Comparison of ENCODE assay signal across 25 cellular contexts in the genomic region with DNA sequence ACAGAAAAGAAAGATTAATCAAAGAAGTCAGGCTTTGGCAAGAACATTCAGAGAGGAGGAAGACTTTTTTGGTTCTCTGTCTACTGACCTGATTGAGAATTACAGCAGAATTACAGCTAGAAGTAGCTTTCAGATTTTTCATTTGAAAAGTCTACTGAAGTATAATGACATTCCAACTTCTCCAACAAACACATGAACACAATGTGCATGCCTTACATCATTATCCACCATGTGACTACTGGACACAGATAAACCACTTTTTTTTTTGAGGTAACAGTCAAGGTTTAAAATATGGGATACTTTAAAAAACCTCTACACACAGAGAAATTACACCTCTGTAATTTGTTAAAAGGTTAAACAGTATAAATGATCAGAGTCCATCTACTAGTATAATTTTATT. TPM values are rescaled to one million over a fixed set of nuclear protein-coding genes. Genes with fewer than 3 reads are reported as not detected.
DNase-seq lines count a peak whose midpoint lies in the region; ATAC-seq and TF ChIP-seq lines count a peak whose summit lies in the region.
"Had no signal": no experiment of that assay in that cellular context is flagged by ENCODE, and none has a peak within 500 bp of the region (broad histone marks: within the 10 kb centered on the region; RNA-seq: fewer than 3 reads in every experiment).

No MANE protein-coding gene starts in this region.

- H3K4me3 Mint-ChIP-seq in nephron = no peak overlapping the region
- H3K4me3 Mint-ChIP-seq: activated CD4-positive, alpha-beta T cell treated with anti-CD3 and anti-CD28 coated beads for 36 hours; activated naive CD8-positive, alpha-beta T cell treated with anti-CD3 and anti-CD28 coated beads, Interleukin-2, amount 10 ng/mL, durations not matched to agents 7 days and 5 days; stimulated activated effector memory CD8-positive, alpha-beta T cell treated with anti-CD3 and anti-CD28 coated beads, Interleukin-12 subunit alpha, Interleukin-12 subunit beta, amount 100 ng/mL, for 72 hours had no signal

- no peak for TF ChIP-seq POLR2A in vagina (IDR thresholded peaks at IDR 0.05)

- peaks cover 48 to 97% (median 79%) of the 10 kb centered on the region in 11 experiments; a peak in 20 of 22 replicates for H4K20me1 ChIP-seq in BLaER1 treated with 17β-estradiol and CSF1 and Interleukin-3, amounts not matched to agents 10 nM and 100 nM
- H4K20me1 ChIP-seq in Karpas-422 (ENCODE audit: insufficient read depth, low read depth, low read length) = no peaks in the 10 kb centered on the region

- H3K4me1 Mint-ChIP-seq in nephron = peaks cover 37% of the 10 kb centered on the region

- H3K27ac Mint-ChIP-seq in nephron = peak overlapping the region; percentile 4 to 79 (median 13)
- H3K27ac Mint-ChIP-seq: activated CD4-positive, alpha-beta T cell treated with anti-CD3 and anti-CD28 coated beads for 36 hours; activated naive CD8-positive, alpha-beta T cell treated with anti-CD3 and anti-CD28 coated beads, Interleukin-2, amount 10 ng/mL, durations not matched to agents 7 days and 5 days; activated T-helper 2 cell treated with anti-CD3 and anti-CD28 coated beads, Interferon-gamma antibody, Interleukin-2, Interleukin-4, amounts not matched to agents 10 μg/mL and 5 μg/mL and 100 μg/mL, durations not matched to agents 14 hours and 24 hours and 36 hours had no signal

- no peak overlapping the region for H2AFZ ChIP-seq in Karpas-422 (ENCODE audit: low read length)

- peaks cover 35 to 96% (median 43%) of the 10 kb centered on the region in 10 experiments for H3K4me1 ChIP-seq in BLaER1 treated with 17β-estradiol and CSF1 and Interleukin-3, amounts not matched to agents 10 nM and 100 nM
- peaks cover 14% of the 10 kb centered on the region for H3K4me1 ChIP-seq in Karpas-422 (ENCODE audit: low read length)
- H3K4me1 ChIP-seq in vagina = peaks cover 26% of the 10 kb centered on the region

- DNase-seq in Karpas-422 (no peak), astrocyte of the hippocampus (ENCODE audit: low read depth, low spot score) (peak; percentile 13), SHP77 treated with DMSO at 0.1 percent for 48 hours (lab: John Stamatoyannopoulos, UW) (no peak), vagina (ENCODE audit: extremely low spot score in 2 of 2) (no peak), NCI-H187 treated with DMSO at 0.1 percent for 48 hours (lab: John Stamatoyannopoulos, UW) (no peak)
- DNase-seq: activated CD4-positive, alpha-beta T cell treated with anti-CD3 and anti-CD28 coated beads for 36 hours; activated naive CD8-positive, alpha-beta T cell treated with anti-CD3 and anti-CD28 coated beads, Interleukin-2, amount 10 ng/mL, durations not matched to agents 7 days and 5 days; CD4-positive, alpha-beta memory T cell; cortex of kidney; DMS53; foreskin keratinocyte; hippocampal formation; NCI-H2107; NCI-H524 treated with DMSO at 0.1 percent for 48 hours; posterior cingulate gyrus; sigmoid colon had no signal

- intact Hi-C loops in vagina (cut with DNase I) = no loop called here

- peak overlapping the region in 2 of 11 experiments; percentile 0 to 5; a peak in 4 of 22 replicates for H3K9ac ChIP-seq in BLaER1 treated with 17β-estradiol and CSF1 and Interleukin-3, amounts not matched to agents 10 nM and 100 nM
- 0 out of 2 replicates have a peak overlapping the region, but pooled peaks have one; percentile 1 for H3K9ac ChIP-seq in Karpas-422 (ENCODE audit: low read length)

- no peaks in the 10 kb centered on the region for H3K27me3 ChIP-seq in BLaER1 treated with 17β-estradiol and CSF1 and Interleukin-3, amounts not matched to agents 10 nM and 100 nM
- H3K27me3 ChIP-seq in Karpas-422 (ENCODE audit: low read length) = no peaks in the 10 kb centered on the region
- no peaks in the 10 kb centered on the region for H3K27me3 ChIP-seq in vagina
- H3K27me3 ChIP-seq: foreskin keratinocyte, sigmoid colon had no signal

- H3K36me3 ChIP-seq in BLaER1 treated with 17β-estradiol and CSF1 and Interleukin-3, amounts not matched to agents 10 nM and 100 nM = peaks cover 25 to 63% (median 39%) of the 10 kb centered on the region in 11 experiments; a peak in 19 of 22 replicates
- peaks cover 49% of the 10 kb centered on the region for H3K36me3 ChIP-seq in Karpas-422 (ENCODE audit: insufficient read depth, low read length)
- no peaks in the 10 kb centered on the region for H3K36me3 ChIP-seq in vagina
- H3K36me3 ChIP-seq: sigmoid colon had no signal

- no peaks in the 10 kb centered on the region for H3K27me3 Mint-ChIP-seq in nephron (ENCODE audit: low read depth)
- H3K27me3 Mint-ChIP-seq: activated CD4-positive, alpha-beta T cell treated with anti-CD3 and anti-CD28 coated beads for 36 hours; activated naive CD8-positive, alpha-beta T cell treated with anti-CD3 and anti-CD28 coated beads, Interleukin-2, amount 10 ng/mL, durations not matched to agents 7 days and 5 days; CD4-positive, alpha-beta memory T cell had no signal

- H3K4me2 ChIP-seq in BLaER1 treated with 17β-estradiol and CSF1 and Interleukin-3, amounts not matched to agents 10 nM and 100 nM = peak overlapping the region; percentile 66 to 83 (median 79)
- no peak overlapping the region for H3K4me2 ChIP-seq in Karpas-422 (ENCODE audit: low read depth, low read length, poor library complexity, severe bottlenecking)

- H3K36me3 Mint-ChIP-seq in nephron (ENCODE audit: low read depth) = peaks cover 15% of the 10 kb centered on the region

- H3K9me2 ChIP-seq in Karpas-422 (replicated peaks; ENCODE audit: insufficient read depth, low read length) = no peaks in the 10 kb centered on the region

- no peak for ATAC-seq in GM18520 (IDR thresholded peaks at IDR 0.05; ENCODE audit: unreplicated experiment)
- ATAC-seq: foreskin keratinocyte, HCT116 had no signal

- TF ChIP-seq CTCF in nephron (IDR thresholded peaks at IDR 0.05; ENCODE audit: unreplicated experiment in 3 of 3) (no peak), vagina (IDR thresholded peaks at IDR 0.05) (no peak)

- no peak overlapping the region for H3K4me3 ChIP-seq in BLaER1 treated with 17β-estradiol and CSF1 and Interleukin-3, amounts not matched to agents 10 nM and 100 nM
- H3K4me3 ChIP-seq in Karpas-422 (ENCODE audit: low read length) = no peak overlapping the region
- no peak overlapping the region for H3K4me3 ChIP-seq in vagina
- H3K4me3 ChIP-seq: sigmoid colon had no signal

- peaks cover 100% of the 10 kb centered on the region for H3K79me2 ChIP-seq in Karpas-422 (ENCODE audit: low read length)

- H3K27ac ChIP-seq in BLaER1 treated with 17β-estradiol and CSF1 and Interleukin-3, amounts not matched to agents 10 nM and 100 nM = peak overlapping the region in 10 of 11 experiments; percentile 12 to 71 (median 66); a peak in 14 of 22 replicates
- peak overlapping the region; percentile 12; the same call in 1 of the 2 replicates for H3K27ac ChIP-seq in Karpas-422 (ENCODE audit: low read length)
- H3K27ac ChIP-seq in vagina = no peak overlapping the region
- H3K27ac ChIP-seq: foreskin keratinocyte, sigmoid colon had no signal

- peaks cover 0 to 14% (median 10%) of the 10 kb centered on the region in 11 experiments; a peak in 12 of 22 replicates for H3K9me3 ChIP-seq in BLaER1 treated with 17β-estradiol and CSF1 and Interleukin-3, amounts not matched to agents 10 nM and 100 nM (replicated peaks in 1 of 11)
- peaks cover 4% of the 10 kb centered on the region; the same call in 1 of the 2 replicates for H3K9me3 ChIP-seq in Karpas-422 (ENCODE audit: low read length)
- H3K9me3 ChIP-seq in vagina = no peaks in the 10 kb centered on the region
- H3K9me3 ChIP-seq: sigmoid colon had no signal

- H3K9me3 Mint-ChIP-seq in nephron = no peaks in the 10 kb centered on the region
- H3K9me3 Mint-ChIP-seq: activated naive CD8-positive, alpha-beta T cell treated with anti-CD3 and anti-CD28 coated beads, Interleukin-2, amount 10 ng/mL, durations not matched to agents 7 days and 5 days; activated T-helper 2 cell treated with anti-CD3 and anti-CD28 coated beads, Interferon-gamma antibody, Interleukin-2, Interleukin-4, amounts not matched to agents 10 μg/mL and 5 μg/mL and 100 μg/mL, durations not matched to agents 14 hours and 24 hours and 36 hours; CD4-positive, alpha-beta memory T cell; stimulated activated effector memory CD8-positive, alpha-beta T cell treated with anti-CD3 and anti-CD28 coated beads, Interleukin-12 subunit alpha, Interleukin-12 subunit beta, amount 100 ng/mL, for 72 hours had no signal

RNA-seq across cellular contexts. Expression of a gene that starts 12.3 kb away (rescaled TPM):
- 14.3 and 27.4 TPM in 2 replicates for total RNA-seq in Karpas-422 (2014; rRNA removed; shearing (Covaris generic); ENCODE audit: low replicate concordance)
- total RNA-seq in vagina = 28.5 TPM

RNA-seq across cellular contexts. Expression of a gene that starts 26.5 kb away (rescaled TPM):
- total RNA-seq in Karpas-422 (2014; rRNA removed; shearing (Covaris generic); ENCODE audit: low replicate concordance) = not detected in 2 replicates
- not detected for total RNA-seq in vagina
- total RNA-seq: activated CD4-positive, alpha-beta T cell treated with anti-CD3 and anti-CD28 coated beads for 36 hours; activated naive CD8-positive, alpha-beta T cell treated with anti-CD3 and anti-CD28 coated beads, Interleukin-2, amount 10 ng/mL, durations not matched to agents 7 days and 5 days; activated T-helper 2 cell treated with anti-CD3 and anti-CD28 coated beads, Interferon-gamma antibody, Interleukin-2, Interleukin-4, amounts not matched to agents 10 μg/mL and 5 μg/mL and 100 μg/mL, durations not matched to agents 14 hours and 24 hours and 36 hours; bronchial epithelial cell; CD4-positive, alpha-beta memory T cell; endothelial cell of umbilical vein; foreskin keratinocyte; lung microvascular endothelial cell; sigmoid colon had no signal
